Comparison of ENCODE assay signal across 30 cellular contexts in the genomic region with DNA sequence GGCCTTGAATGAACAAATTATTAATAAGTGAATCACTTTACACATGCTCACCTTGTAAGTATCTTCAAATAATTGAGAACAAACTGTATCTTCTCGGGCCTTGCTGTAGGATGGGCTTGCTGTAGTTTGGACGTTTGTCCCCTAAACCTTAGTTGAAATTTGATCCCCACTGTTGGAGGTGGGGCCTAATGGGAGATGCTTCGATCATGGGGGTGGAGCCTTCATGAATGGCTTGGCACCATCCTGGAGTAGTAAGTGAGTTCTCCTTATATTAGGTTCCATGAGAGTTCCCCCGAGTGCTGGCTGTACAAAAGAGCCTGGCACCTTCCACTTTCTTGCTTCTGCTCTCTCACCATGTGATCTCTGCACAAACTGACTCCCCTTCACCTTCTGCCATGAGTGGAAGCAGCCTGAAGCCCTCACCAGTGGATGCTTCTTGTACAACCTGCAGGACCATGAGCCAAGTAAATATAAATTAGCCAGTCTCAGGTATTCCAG. TPM values are rescaled to one million over a fixed set of nuclear protein-coding genes. Genes with fewer than 3 reads are reported as not detected.
"Had no signal": no experiment of that assay in that cellular context is flagged by ENCODE, and none has a peak within 500 bp of the region (broad histone marks: within the 10 kb centered on the region; RNA-seq: fewer than 3 reads in every experiment).

No MANE protein-coding gene starts in this region.

- H3K27ac ChIP-seq: adrenal gland, ascending aorta, cardiac muscle cell, coronary artery, dorsolateral prefrontal cortex, gastrocnemius medialis, left lung, pancreas, prostate gland, skin epidermis, thoracic aorta had no signal

- H3K4me3 ChIP-seq: adrenal gland, ascending aorta, cardiac muscle cell, coronary artery, dorsolateral prefrontal cortex, gastrocnemius medialis, left lung, lung, pancreas, prostate gland, skin epidermis, thoracic aorta had no signal

- DNase-seq: activated B cell treated with CpG ODN at 0.5 μM for 24 hours; activated naive CD4-positive, alpha-beta T cell; activated naive CD8-positive, alpha-beta T cell treated with anti-CD3 and anti-CD28 coated beads for 36 hours; activated T-cell treated with anti-CD3 and anti-CD28 coated beads for 4 hours; activated T-cell treated with anti-CD3 and anti-CD28 coated beads, Interleukin-2, amount 50 U/mL, for 72 hours; adrenal gland; dorsolateral prefrontal cortex; effector memory CD4-positive, alpha-beta T cell; erythroblast; gastrocnemius medialis; glutamatergic neuron; left lung; nephron progenitor cell; nucleus accumbens; pancreas; retina; stimulated activated CD4-positive, alpha-beta T cell treated with anti-CD3 and anti-CD28 coated beads, Interleukin-12 subunit alpha, Interleukin-12 subunit beta, amount 100 ng/mL, for 4 hours; stimulated activated CD4-positive, alpha-beta T cell treated with anti-CD3 and anti-CD28 coated beads, Interleukin-4, amount 100 ng/mL, for 1 hour; T-helper 2 cell; trophoblast cell had no signal

- ATAC-seq: activated T-cell treated with anti-CD3 and anti-CD28 coated beads, Interleukin-2, amount 50 U/mL, for 72 hours; gastrocnemius medialis; left lung; sciatic nerve had no signal

- H3K4me3 Mint-ChIP-seq: activated B cell treated with CpG ODN at 0.5 μM for 24 hours; activated naive CD8-positive, alpha-beta T cell treated with anti-CD3 and anti-CD28 coated beads for 36 hours; activated T-cell treated with anti-CD3 and anti-CD28 coated beads, Interleukin-2, amount 50 U/mL, for 72 hours; brain; nephron progenitor cell; stimulated activated naive CD8-positive, alpha-beta T cell treated with anti-CD3 and anti-CD28 coated beads, Interleukin-15, Interleukin-2, amounts not matched to agents 100 ng/mL and 50 ng/mL, for 24 hours had no signal

- H3K36me3 ChIP-seq: adrenal gland, cardiac muscle cell, pancreas, prostate gland had no signal

- H3K4me1 Mint-ChIP-seq: activated B cell treated with CpG ODN at 0.5 μM for 24 hours; activated naive CD8-positive, alpha-beta T cell treated with anti-CD3 and anti-CD28 coated beads for 36 hours had no signal

- H3K27me3 Mint-ChIP-seq: activated B cell treated with CpG ODN at 0.5 μM for 24 hours; activated naive CD8-positive, alpha-beta T cell treated with anti-CD3 and anti-CD28 coated beads for 36 hours; brain; stimulated activated naive CD8-positive, alpha-beta T cell treated with anti-CD3 and anti-CD28 coated beads, Interleukin-15, Interleukin-2, amounts not matched to agents 100 ng/mL and 50 ng/mL, for 24 hours had no signal

- H3K27me3 ChIP-seq: adrenal gland, ascending aorta, cardiac muscle cell, dorsolateral prefrontal cortex, gastrocnemius medialis, left lung, pancreas had no signal

- H3K27ac Mint-ChIP-seq: activated B cell treated with CpG ODN at 0.5 μM for 24 hours; activated naive CD8-positive, alpha-beta T cell treated with anti-CD3 and anti-CD28 coated beads for 36 hours; activated T-cell treated with anti-CD3 and anti-CD28 coated beads, Interleukin-2, amount 50 U/mL, for 72 hours; brain; nephron progenitor cell; stimulated activated naive CD8-positive, alpha-beta T cell treated with anti-CD3 and anti-CD28 coated beads, Interleukin-15, Interleukin-2, amounts not matched to agents 100 ng/mL and 50 ng/mL, for 24 hours had no signal

- H3K4me1 ChIP-seq: adrenal gland, gastrocnemius medialis, pancreas, prostate gland had no signal

- H3K9me3 ChIP-seq: adrenal gland, ascending aorta, gastrocnemius medialis, left lung, pancreas, prostate gland, thoracic aorta had no signal

- H3K9me3 Mint-ChIP-seq: activated B cell treated with CpG ODN at 0.5 μM for 24 hours; activated naive CD8-positive, alpha-beta T cell treated with anti-CD3 and anti-CD28 coated beads for 36 hours; activated T-cell treated with anti-CD3 and anti-CD28 coated beads, Interleukin-2, amount 50 U/mL, for 72 hours; stimulated activated naive CD8-positive, alpha-beta T cell treated with anti-CD3 and anti-CD28 coated beads, Interleukin-15, Interleukin-2, amounts not matched to agents 100 ng/mL and 50 ng/mL, for 24 hours had no signal

RNA-seq across cellular contexts. Expression of a gene that starts 60.0 kb away (rescaled TPM):
- total RNA-seq: ascending aorta had no signal
